Comparison of ENCODE assay signal across 16 cellular contexts in the genomic region with DNA sequence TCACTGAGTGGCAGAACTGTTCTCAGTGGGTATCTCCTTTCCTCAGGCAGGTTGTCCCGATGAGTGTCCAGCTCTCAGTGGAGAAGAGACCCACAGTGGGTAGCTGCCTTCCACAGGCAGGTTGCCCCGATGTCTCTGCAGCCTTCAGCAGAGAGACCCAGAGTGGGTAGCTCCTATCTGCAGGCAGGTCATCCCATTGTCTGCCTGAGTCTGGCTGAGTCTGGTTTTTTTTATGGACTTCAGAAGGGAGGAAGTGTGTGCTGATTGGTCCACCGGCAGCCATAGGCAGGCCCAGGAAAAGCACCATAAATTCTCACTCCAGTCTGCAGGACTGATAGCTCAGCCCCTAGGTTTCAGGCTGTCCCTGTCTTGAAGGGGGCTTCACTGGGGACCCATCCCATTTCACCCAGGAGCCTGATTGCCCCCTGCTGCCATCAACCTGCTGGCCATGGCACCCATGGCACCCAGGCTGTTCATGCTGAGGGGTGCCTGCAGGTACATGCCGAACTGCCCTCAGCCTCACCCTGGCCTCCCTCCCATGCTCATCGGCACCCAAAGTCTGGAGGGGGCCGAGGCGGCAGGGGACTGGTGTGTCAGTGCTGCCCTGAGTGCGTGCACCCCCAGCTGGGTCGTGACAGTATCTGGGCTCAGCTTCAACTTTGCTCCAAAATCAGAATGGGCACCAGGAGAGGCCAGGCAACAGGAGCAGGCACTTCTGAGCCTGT.
"Had no signal": no experiment of that assay in that cellular context is flagged by ENCODE, and none has a peak within 500 bp of the region (broad histone marks: within the 10 kb centered on the region; RNA-seq: fewer than 3 reads in every experiment).

No MANE protein-coding gene starts in this region.

- H3K4me3 ChIP-seq: cardiac muscle cell, left ventricle myocardium inferior, neural progenitor cell, prostate gland, right atrium auricular region, thyroid gland had no signal

- H3K27me3 ChIP-seq: cardiac muscle cell, neural progenitor cell, right atrium auricular region, thyroid gland had no signal

- H3K9me3 ChIP-seq: left ventricle myocardium inferior, prostate gland, right atrium auricular region, thyroid gland had no signal

- ATAC-seq: activated CD8-positive, alpha-beta T cell treated with anti-CD3 and anti-CD28 coated beads for 36 hours; activated T-helper 17 cell treated with anti-CD3 and anti-CD28 coated beads, Interleukin-2, amount 50 U/mL, for 72 hours had no signal

- H3K9me3 Mint-ChIP-seq: activated B cell treated with CpG ODN at 0.5 μM for 24 hours; activated CD8-positive, alpha-beta T cell treated with anti-CD3 and anti-CD28 coated beads for 36 hours; activated naive CD8-positive, alpha-beta T cell treated with anti-CD3 and anti-CD28 coated beads for 36 hours; activated T-helper 17 cell treated with anti-CD3 and anti-CD28 coated beads, Interleukin-2, amount 50 U/mL, for 72 hours had no signal

- H3K4me3 Mint-ChIP-seq: activated B cell treated with CpG ODN at 0.5 μM for 24 hours; activated CD8-positive, alpha-beta T cell treated with anti-CD3 and anti-CD28 coated beads for 36 hours; activated naive CD8-positive, alpha-beta T cell treated with anti-CD3 and anti-CD28 coated beads for 36 hours; activated T-helper 17 cell treated with anti-CD3 and anti-CD28 coated beads, Interleukin-2, amount 50 U/mL, for 72 hours; neural progenitor cell had no signal

- DNase-seq: activated B cell treated with CpG ODN at 0.5 μM for 24 hours; activated CD4-positive, alpha-beta T cell treated with anti-CD3 and anti-CD28 coated beads for 48 hours; activated CD8-positive, alpha-beta T cell treated with anti-CD3 and anti-CD28 coated beads for 36 hours; activated naive CD4-positive, alpha-beta T cell; activated naive CD8-positive, alpha-beta T cell treated with anti-CD3 and anti-CD28 coated beads for 36 hours; activated T-cell treated with anti-CD3 and anti-CD28 coated beads, Interleukin-2, amount 50 U/mL, for 1 hour; amniotic stem cell; left ventricle myocardium inferior; stimulated activated CD4-positive, alpha-beta T cell treated with anti-CD3 and anti-CD28 coated beads, Interleukin-2, amount 100 ng/mL, for 24 hours; stimulated activated naive CD4-positive, alpha-beta T cell treated with Interleukin-2 at 50 U/mL for 16 hours; thyroid gland had no signal

- H3K27ac ChIP-seq: cardiac muscle cell, left ventricle myocardium inferior, neural progenitor cell, prostate gland, right atrium auricular region, thyroid gland had no signal

- H3K27me3 Mint-ChIP-seq: activated B cell treated with CpG ODN at 0.5 μM for 24 hours; activated naive CD8-positive, alpha-beta T cell treated with anti-CD3 and anti-CD28 coated beads for 36 hours; activated T-helper 17 cell treated with anti-CD3 and anti-CD28 coated beads, Interleukin-2, amount 50 U/mL, for 72 hours had no signal

- H3K36me3 ChIP-seq: cardiac muscle cell, left ventricle myocardium inferior, neural progenitor cell, prostate gland, right atrium auricular region, thyroid gland had no signal

- H3K27ac Mint-ChIP-seq: activated B cell treated with CpG ODN at 0.5 μM for 24 hours; activated CD8-positive, alpha-beta T cell treated with anti-CD3 and anti-CD28 coated beads for 36 hours; activated naive CD8-positive, alpha-beta T cell treated with anti-CD3 and anti-CD28 coated beads for 36 hours; activated T-helper 17 cell treated with anti-CD3 and anti-CD28 coated beads, Interleukin-2, amount 50 U/mL, for 72 hours; neural progenitor cell had no signal

- H3K4me1 ChIP-seq: neural progenitor cell had no signal
